Comparison of ENCODE assay signal across 26 cellular contexts in the genomic region with DNA sequence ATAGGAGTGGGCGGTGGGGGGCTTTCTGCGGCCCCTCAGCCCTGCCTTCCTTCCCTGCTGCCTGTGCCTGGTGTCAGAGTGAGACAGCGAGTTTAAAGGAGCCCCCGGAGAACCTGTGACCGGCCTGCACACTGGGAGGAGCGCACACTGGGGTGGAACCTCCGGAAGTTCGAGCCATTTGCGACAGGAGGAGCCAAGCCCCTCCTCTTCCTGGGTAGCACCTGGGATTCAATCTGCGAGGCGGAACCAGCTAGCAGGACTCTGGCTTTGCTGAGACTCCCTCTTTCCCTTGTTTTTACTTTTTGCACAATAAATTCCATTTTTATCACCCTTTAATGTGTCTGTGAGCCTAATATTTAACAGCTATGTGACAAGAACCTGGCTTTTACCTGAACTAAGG.
"Had no signal": no experiment of that assay in that cellular context is flagged by ENCODE, and none has a peak within 500 bp of the region (broad histone marks: within the 10 kb centered on the region; RNA-seq: fewer than 3 reads in every experiment).

No MANE protein-coding gene starts in this region.

- H3K4me1 ChIP-seq: colonic mucosa, foreskin keratinocyte, gastroesophageal sphincter, left lung had no signal

- H3K27ac ChIP-seq: colonic mucosa, epithelial cell of prostate, esophagus muscularis mucosa, foreskin keratinocyte, gastroesophageal sphincter, heart left ventricle, hepatocyte, left lung had no signal

- FAIRE-seq: endometrium, frontal cortex, kidney had no signal

- ATAC-seq: effector memory CD8-positive, alpha-beta T cell; foreskin keratinocyte; gastroesophageal sphincter; heart left ventricle; left colon; left lung; left ventricle myocardium superior had no signal

- H3K4me3 ChIP-seq: colonic mucosa, esophagus muscularis mucosa, gastroesophageal sphincter, heart left ventricle, hepatocyte, left lung, lung had no signal

- H3K9me3 ChIP-seq: colonic mucosa, heart left ventricle, left lung had no signal

- H2AFZ ChIP-seq: hepatocyte had no signal

- DNase-seq: colonic mucosa; cortex of kidney; effector CD8-positive, alpha-beta T cell; effector memory CD8-positive, alpha-beta T cell; endodermal cell; foreskin keratinocyte; heart left ventricle; hypothalamus; immature natural killer cell; islet precursor cell; kidney; kidney glomerular epithelial cell; left colon; left lung; left ventricle myocardium superior; mammary epithelial cell; mesendoderm; midbrain; naive B cell had no signal

- H3K27me3 ChIP-seq: foreskin keratinocyte had no signal

- H3K4me2 ChIP-seq: hepatocyte had no signal

- H3K36me3 ChIP-seq: colonic mucosa, esophagus muscularis mucosa, gastroesophageal sphincter, heart left ventricle, left lung had no signal

- H3K79me2 ChIP-seq: hepatocyte had no signal
